Comparison of ENCODE assay signal across 17 cellular contexts in genomic region chr21:28207776-28208175, GRCh38.
DNase-seq lines count a peak whose midpoint lies in the region; ATAC-seq and TF ChIP-seq lines count a peak whose summit lies in the region.
"Had no signal": no experiment of that assay in that cellular context is flagged by ENCODE, and none has a peak within 500 bp of the region (broad histone marks: within the 10 kb centered on the region; RNA-seq: fewer than 3 reads in every experiment).

No MANE protein-coding gene starts in this region.

- H3K9me3 Mint-ChIP-seq in mesothelial cell of epicardium: peaks cover 6% of the 10 kb centered on the region

- H3K4me3 ChIP-seq in IMR-90 (ENCODE audit: insufficient read depth, low read depth, low read length) (no peak overlapping the region), brain microvascular endothelial cell (ENCODE audit: low read depth, low read length) (no peak overlapping the region)

- no peaks in the 10 kb centered on the region for H3K79me1 ChIP-seq in IMR-90 (ENCODE audit: low read depth in 1 of 2, low read length in 2 of 2)

- H4K20me1 ChIP-seq in IMR-90 (ENCODE audit: insufficient read depth, low read length): no peaks in the 10 kb centered on the region

- H2BK20ac ChIP-seq in IMR-90 (ENCODE audit: low read depth, low read length): peak overlapping the region; percentile 91

- H2AFZ ChIP-seq in IMR-90 (replicated peaks; ENCODE audit: low read length, poor library complexity): no peak overlapping the region

- H3K9me1 ChIP-seq in IMR-90 (ENCODE audit: insufficient read depth, low read length): peaks cover 2% of the 10 kb centered on the region; the same call in 1 of the 2 replicates

- H3K27ac ChIP-seq in IMR-90 (ENCODE audit: insufficient read depth, low read length) (peak overlapping the region; percentile 90; the same call in 1 of the 2 replicates), brain microvascular endothelial cell (peak overlapping the region; percentile 35)

- H3K18ac ChIP-seq in IMR-90 (ENCODE audit: low read depth, low read length): peak overlapping the region; percentile 90

- H3K9me3 ChIP-seq in IMR-90 (ENCODE audit: control insufficient read depth, insufficient read depth, low read length): no peaks in the 10 kb centered on the region

- TF ChIP-seq RAD21 in IMR-90 (IDR thresholded peaks at IDR 0.05; ENCODE audit: low read length): no peak

- BruUV-seq in IMR-90 (replicated peaks; lab: Mats Ljungman, UMichigan): no TSS peak

- peaks cover 7% of the 10 kb centered on the region for H3K4me1 ChIP-seq in IMR-90 (ENCODE audit: control insufficient read depth, insufficient read depth, low read length)

- no peak overlapping the region for H2AK5ac ChIP-seq in IMR-90 (ENCODE audit: low read depth, low read length)

- no CpG with 5 or more reads among the region's 5 CpGs for WGBS in IMR-90 (ENCODE audit: extremely low coverage in 2 of 2, insufficient read length in 1 of 2), 2 experiments

- peak; percentile 76 for DNase-seq in AG20443 (ENCODE audit: low spot score)
- peak; percentile 83 for DNase-seq in IMR-90
- peak; percentile 9 for DNase-seq in brain microvascular endothelial cell
- no peak for DNase-seq in mesothelial cell of epicardium (ENCODE audit: low spot score in 2 of 2, unreplicated experiment in 2 of 2)
- no peak for DNase-seq in GM13977 (ENCODE audit: low spot score)
- DNase-seq: activated CD4-positive, alpha-beta T cell treated with anti-CD3 and anti-CD28 coated beads for 1 hour; activated T-cell treated with anti-CD3 and anti-CD28 coated beads, Interleukin-2, amount 50 U/mL, for 1 hour; CD4-positive, CD25-positive, alpha-beta regulatory T cell; erythroblast; NCI-H2171; stimulated activated CD4-positive, alpha-beta T cell treated with anti-CD3 and anti-CD28 coated beads, Interleukin-2, amount 100 ng/mL, for 24 hours; stimulated activated naive CD4-positive, alpha-beta T cell had no signal

- in situ Hi-C loops in IMR-90 (cut with MboI; ENCODE audit: low sequenced_read_pairs): no loop called here
- in situ Hi-C loops in brain microvascular endothelial cell (cut with HindIII; ENCODE audit: low pct_ligation_motif_present, low sequenced_read_pairs): no loop called here
- in situ Hi-C loops in GM13977 (cut with MboI; ENCODE audit: low pct_unique_long_range_greater_than_20kb, low sequenced_read_pairs, unreplicated experiment): no loop called here

- H2BK5ac ChIP-seq in IMR-90 (ENCODE audit: low read depth, low read length, poor library complexity, severe bottlenecking): peak overlapping the region; percentile 97

- H3K14ac ChIP-seq in IMR-90 (replicated peaks; ENCODE audit: low read depth, low read length): peak overlapping the region; percentile 67; the same call in 1 of the 2 replicates

- peak overlapping the region; percentile 88; the same call in 1 of the 3 replicates for H2BK15ac ChIP-seq in IMR-90 (ENCODE audit: low read depth, low read length)

- dilution Hi-C loops in IMR-90 (cut with HindIII; ENCODE audit: low sequenced_read_pairs, unreplicated experiment): no loop called here

- peak overlapping the region; percentile 93 for H3K4ac ChIP-seq in IMR-90 (ENCODE audit: low read depth, low read length)

- peak overlapping the region; percentile 1 to 86; a peak in 2 of 4 replicates for H4K8ac ChIP-seq in IMR-90 (ENCODE audit: low read depth in 2 of 2, low read length in 2 of 2)

- POLR2A ChIA-PET in IMR-90 (lab: Charles Lee; ENCODE audit: unreplicated experiment): no interaction called here

- no peaks in the 10 kb centered on the region for H3K27me3 ChIP-seq in IMR-90 (ENCODE audit: control insufficient read depth, insufficient read depth, low read length)
- H3K27me3 ChIP-seq in brain microvascular endothelial cell (replicated peaks): no peaks in the 10 kb centered on the region

- H3K36me3 Mint-ChIP-seq in mesothelial cell of epicardium: peaks cover 6% of the 10 kb centered on the region
- H3K36me3 Mint-ChIP-seq: brain; CD4-positive, CD25-positive, alpha-beta regulatory T cell had no signal

- H2AK9ac ChIP-seq in IMR-90 (replicated peaks; ENCODE audit: low read depth, low read length, poor library complexity): peak overlapping the region; percentile 62

- CTCF ChIA-PET in IMR-90 (lab: Yijun Ruan, JAX): no interaction called here

- TF ChIP-seq CTCF in IMR-90 (conservative IDR thresholded peaks at IDR 0.05; ENCODE audit: low read depth, low read length) (no peak), brain microvascular endothelial cell (IDR thresholded peaks at IDR 0.05; ENCODE audit: low read depth, low read length, missing control alignments) (no peak), mesothelial cell of epicardium (IDR thresholded peaks at IDR 0.05; ENCODE audit: unreplicated experiment) (no peak), GM13977 (IDR thresholded peaks at IDR 0.05; ENCODE audit: extremely low read depth, insufficient read depth, missing control alignments) (no peak)

- H3K4me3 Mint-ChIP-seq in mesothelial cell of epicardium: no peak overlapping the region
- H3K4me3 Mint-ChIP-seq: brain; CD4-positive, CD25-positive, alpha-beta regulatory T cell had no signal

- peak overlapping the region; percentile 85 for H3K56ac ChIP-seq in IMR-90 (ENCODE audit: extremely low read depth, insufficient read depth, low read length)

- peak; percentile 96 for ATAC-seq in IMR-90 (ENCODE audit: low read depth)
- no peak for ATAC-seq in GM18861 (IDR thresholded peaks at IDR 0.05; ENCODE audit: unreplicated experiment)
- ATAC-seq in GM21717 (IDR thresholded peaks at IDR 0.05; ENCODE audit: unreplicated experiment): no peak
- ATAC-seq in HG03571 (IDR thresholded peaks at IDR 0.05; ENCODE audit: unreplicated experiment): no peak

- no peaks in the 10 kb centered on the region for H3K27me3 Mint-ChIP-seq in mesothelial cell of epicardium (ENCODE audit: low read depth)
- H3K27me3 Mint-ChIP-seq: brain; CD4-positive, CD25-positive, alpha-beta regulatory T cell; progenitor cell of endocrine pancreas had no signal

- peak overlapping the region; percentile 96 for H2BK120ac ChIP-seq in IMR-90 (ENCODE audit: low read depth, low read length)

- H4K5ac ChIP-seq in IMR-90 (ENCODE audit: low read depth, low read length): peak overlapping the region; percentile 97

- H4K91ac ChIP-seq in IMR-90 (ENCODE audit: insufficient read depth, low read depth, low read length): peak overlapping the region; percentile 62; the same call in 1 of the 2 replicates

- TF ChIP-seq POLR2A in IMR-90 (IDR thresholded peaks at IDR 0.05; ENCODE audit: low read depth, low read length): no peak

- intact Hi-C loops in IMR-90 (cut with micrococcal nuclease): loop anchor here (2.0 to 10.0 kb wide), 2 partner anchors 21 to 57 kb away; no protein-coding TSS in a partner anchor

- H3K9ac ChIP-seq in IMR-90 (ENCODE audit: low read depth, low read length): peak overlapping the region; percentile 2; the same call in 1 of the 2 replicates

- H3K4me2 ChIP-seq in IMR-90 (ENCODE audit: low read depth, low read length): peak overlapping the region; percentile 38; the same call in 1 of the 2 replicates

- peak overlapping the region; percentile 94 for H3K27ac Mint-ChIP-seq in mesothelial cell of epicardium
- H3K27ac Mint-ChIP-seq: CD4-positive, CD25-positive, alpha-beta regulatory T cell; progenitor cell of endocrine pancreas had no signal

- H3K4me1 Mint-ChIP-seq in mesothelial cell of epicardium: peaks cover 21% of the 10 kb centered on the region
- H3K4me1 Mint-ChIP-seq: brain; CD4-positive, CD25-positive, alpha-beta regulatory T cell had no signal

- no peaks in the 10 kb centered on the region for H3K36me3 ChIP-seq in IMR-90 (ENCODE audit: control insufficient read depth, insufficient read depth, low read length)
- H3K36me3 ChIP-seq in brain microvascular endothelial cell (replicated peaks): no peaks in the 10 kb centered on the region

- H3K23ac ChIP-seq in IMR-90 (ENCODE audit: low read depth, low read length): peak overlapping the region; percentile 66

TF ChIP-seq in IMR-90, 13 proteins besides CTCF, POLR2A, EP300 and RAD21:
- TF ChIP-seq MAFK (IDR thresholded peaks at IDR 0.05; ENCODE audit: low read depth, low read length) (peak; percentile 45), RFX5 (IDR thresholded peaks at IDR 0.05; ENCODE audit: low read depth, low read length) (no peak), FOS (IDR thresholded peaks at IDR 0.05; ENCODE audit: low read depth, low read length) (peak; percentile 46; the same call in 1 of the 2 replicates)

Comparison
In these comparisons a context has a peak if more than half of its experiments do, and no peak if none do; other contexts are left out.
1. DNase-seq: peak in AG20443 (single experiment), IMR-90 (single experiment) and brain microvascular endothelial cell (single experiment); none in mesothelial cell of epicardium (0 of 2) and GM13977 (single experiment).